Comparison of ENCODE assay signal across 32 cellular contexts in the genomic region with DNA sequence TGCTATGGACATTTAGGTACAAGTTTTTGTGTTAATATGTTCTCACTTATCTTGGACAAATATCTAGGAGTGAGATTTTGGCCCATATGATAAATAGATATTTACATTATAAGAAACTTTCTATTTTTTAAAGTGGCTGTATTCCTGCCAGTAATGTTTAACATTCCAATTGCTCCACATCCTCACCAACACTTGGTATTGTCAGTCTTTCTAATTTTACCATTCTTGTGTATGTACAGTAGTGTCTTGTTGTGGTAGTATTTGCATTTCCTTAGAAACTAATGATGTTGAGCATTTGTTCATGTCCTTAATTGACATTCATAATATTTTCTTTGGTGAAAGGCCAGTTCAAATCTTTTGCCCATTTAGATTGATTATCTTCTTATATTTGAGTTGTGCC.
"Had no signal": no experiment of that assay in that cellular context is flagged by ENCODE, and none has a peak within 500 bp of the region (broad histone marks: within the 10 kb centered on the region; RNA-seq: fewer than 3 reads in every experiment).

No MANE protein-coding gene starts in this region.

- DNase-seq: activated B cell treated with CpG ODN at 0.5 μM for 24 hours; activated CD4-positive, alpha-beta memory T cell treated with anti-CD3 and anti-CD28 coated beads for 36 hours; activated CD4-positive, alpha-beta T cell treated with anti-CD3 and anti-CD28 coated beads for 4 hours; activated CD4-positive, alpha-beta T cell treated with anti-CD3 and anti-CD28 coated beads, Interleukin-2, amount 10 ng/mL, durations not matched to agents 24 days and 14 days; activated CD4-positive, alpha-beta T cell treated with anti-CD3 and anti-CD28 coated beads, Interleukin-2, amount 50 U/mL, for 1 hour; activated CD4-positive, alpha-beta T cell treated with anti-CD3 and anti-CD28 coated beads, Interleukin-2, amount 50 U/mL, for 4 hours; activated CD4-positive, CD25-positive, alpha-beta regulatory T cell treated with anti-CD3 and anti-CD28 coated beads, Interleukin-2, amount 50 U/mL, for 72 hours; activated CD8-positive, alpha-beta memory T cell treated with anti-CD3 and anti-CD28 coated beads, Interleukin-2, amount 50 U/mL, for 4 hours; activated CD8-positive, alpha-beta T cell treated with anti-CD3 and anti-CD28 coated beads for 36 hours; activated effector memory CD4-positive, alpha-beta T cell treated with anti-CD3 and anti-CD28 coated beads, Interleukin-2, amount 50 U/mL, for 16 hours; activated gamma-delta T cell treated with Interleukin-2 at 50 U/mL for 16 hours; activated naive CD4-positive, alpha-beta T cell; activated naive CD4-positive, alpha-beta T cell treated with anti-CD3 and anti-CD28 coated beads for 36 hours; activated naive CD4-positive, alpha-beta T cell treated with anti-CD3 and anti-CD28 coated beads, Interleukin-2, amount 50 U/mL, for 16 hours; activated naive CD8-positive, alpha-beta T cell treated with anti-CD3 and anti-CD28 coated beads for 36 hours; activated T-cell treated with anti-CD3 and anti-CD28 coated beads for 4 hours; activated T-cell treated with anti-CD3 and anti-CD28 coated beads, Interleukin-2, amount 50 U/mL, for 1 hour; activated T-cell treated with anti-CD3 and anti-CD28 coated beads, Interleukin-2, amount 50 U/mL, for 4 hours; activated T-cell treated with anti-CD3 and anti-CD28 coated beads, Interleukin-2, amount 50 U/mL, for 72 hours; adrenal gland; amniotic stem cell; aorta; body of pancreas; brain microvascular endothelial cell; central memory CD4-positive, alpha-beta T cell; T-helper 2 cell; T-helper 9 cell had no signal

- H3K27ac ChIP-seq: adrenal gland, body of pancreas, brain microvascular endothelial cell, breast epithelium, VCaP had no signal

- ATAC-seq: activated CD8-positive, alpha-beta T cell treated with anti-CD3 and anti-CD28 coated beads for 36 hours; activated naive CD4-positive, alpha-beta T cell treated with anti-CD3 and anti-CD28 coated beads, Interleukin-2, amount 50 U/mL, for 72 hours; activated T-cell treated with anti-CD3 and anti-CD28 coated beads, Interleukin-2, amount 50 U/mL, for 4 hours; activated T-cell treated with anti-CD3 and anti-CD28 coated beads, Interleukin-2, amount 50 U/mL, for 72 hours; activated T-helper 17 cell treated with anti-CD3 and anti-CD28 coated beads, Interleukin-2, amount 50 U/mL, for 72 hours; body of pancreas had no signal

- H3K27me3 ChIP-seq: adrenal gland, body of pancreas, brain microvascular endothelial cell had no signal

- H3K36me3 ChIP-seq: adrenal gland, brain microvascular endothelial cell, breast epithelium had no signal

- H3K4me1 ChIP-seq: adrenal gland, body of pancreas, breast epithelium had no signal

- H3K4me3 ChIP-seq: adrenal gland, body of pancreas, breast epithelium had no signal

- FAIRE-seq: astrocyte had no signal
